In genomic region chr2:175931751-175932295, GRCh38 we compare ENCODE assay signal across 20 cellular contexts.
A peak's percentile ranks its signal among the peaks of the same experiment; 100 is the strongest.
DNase-seq lines count a peak whose midpoint lies in the region; ATAC-seq and TF ChIP-seq lines count a peak whose summit lies in the region.
"Had no signal": no experiment of that assay in that cellular context is flagged by ENCODE, and none has a peak within 500 bp of the region (broad histone marks: within the 10 kb centered on the region; RNA-seq: fewer than 3 reads in every experiment).

No MANE protein-coding gene starts in this region.

- no peaks in the 10 kb centered on the region for H3K27me3 Mint-ChIP-seq in activated T-cell treated with anti-CD3 and anti-CD28 coated beads, Interleukin-2, amount 50 U/mL, for 72 hours (ENCODE audit: low read depth)
- no peaks in the 10 kb centered on the region for H3K27me3 Mint-ChIP-seq in activated T-cell treated with anti-CD3 and anti-CD28 coated beads, Interleukin-2, amount 50 U/mL, for 4 hours (ENCODE audit: low read depth)
- H3K27me3 Mint-ChIP-seq in activated CD4-positive, alpha-beta T cell treated with anti-CD3 and anti-CD28 coated beads for 36 hours: no peaks in the 10 kb centered on the region
- H3K27me3 Mint-ChIP-seq: dendritic cell treated with granulocyte-macrophage colony-stimulating factor and Interleukin-4, amounts not matched to agents 40 ng/mL and 50 ng/mL, for 4 days; stimulated activated naive CD8-positive, alpha-beta T cell treated with anti-CD3 and anti-CD28 coated beads, Interleukin-15, amount 100 ng/mL, for 72 hours had no signal

- no peak overlapping the region for H3K4me3 ChIP-seq in skeletal muscle tissue (ENCODE audit: low read length in 3 of 3)
- H3K4me3 ChIP-seq: adrenal gland, prostate gland had no signal

- no peak overlapping the region for H3K9ac ChIP-seq in skeletal muscle tissue (ENCODE audit: low read depth in 1 of 3, low read length in 3 of 3)

- H3K4me1 Mint-ChIP-seq in activated T-cell treated with anti-CD3 and anti-CD28 coated beads, Interleukin-2, amount 50 U/mL, for 72 hours (ENCODE audit: low read depth): no peaks in the 10 kb centered on the region
- H3K4me1 Mint-ChIP-seq in activated T-cell treated with anti-CD3 and anti-CD28 coated beads, Interleukin-2, amount 50 U/mL, for 4 hours (ENCODE audit: low read depth): no peaks in the 10 kb centered on the region
- H3K4me1 Mint-ChIP-seq in activated CD4-positive, alpha-beta T cell treated with anti-CD3 and anti-CD28 coated beads for 36 hours: no peaks in the 10 kb centered on the region
- H3K4me1 Mint-ChIP-seq: stimulated activated naive CD8-positive, alpha-beta T cell treated with anti-CD3 and anti-CD28 coated beads, Interleukin-15, amount 100 ng/mL, for 72 hours; WTC11 had no signal

- peak overlapping the region; percentile 38 for H3K27ac Mint-ChIP-seq in activated T-cell treated with anti-CD3 and anti-CD28 coated beads, Interleukin-2, amount 50 U/mL, for 72 hours
- H3K27ac Mint-ChIP-seq in activated CD4-positive, alpha-beta T cell treated with anti-CD3 and anti-CD28 coated beads for 36 hours: no peak overlapping the region
- H3K27ac Mint-ChIP-seq: activated CD8-positive, alpha-beta T cell treated with anti-CD3 and anti-CD28 coated beads, Interleukin-2, amount 10 ng/mL, durations not matched to agents 7 days and 5 days; dendritic cell treated with granulocyte-macrophage colony-stimulating factor and Interleukin-4, amounts not matched to agents 40 ng/mL and 50 ng/mL, for 4 days; stimulated activated naive CD8-positive, alpha-beta T cell treated with anti-CD3 and anti-CD28 coated beads, Interleukin-15, amount 100 ng/mL, for 72 hours; T-helper 1 cell treated with Interleukin-12 subunit alpha and Interleukin-12 subunit beta and Interleukin-4 antibody, amounts not matched to agents 30 μg/mL and 1 μg/mL, for 36 hours; WTC11 had no signal

- no peak for ATAC-seq in activated T-cell treated with anti-CD3 and anti-CD28 coated beads, Interleukin-2, amount 50 U/mL, for 72 hours (replicated peaks in 1 of 2)
- no peak for ATAC-seq in activated T-cell treated with anti-CD3 and anti-CD28 coated beads, Interleukin-2, amount 50 U/mL, for 4 hours
- ATAC-seq in foreskin keratinocyte (no peak), GM19023 (IDR thresholded peaks at IDR 0.05; ENCODE audit: unreplicated experiment) (no peak)
- ATAC-seq in activated CD4-positive, alpha-beta T cell treated with anti-CD3 and anti-CD28 coated beads for 36 hours: no peak
- ATAC-seq: activated CD8-positive, alpha-beta T cell treated with anti-CD3 and anti-CD28 coated beads, Interleukin-2, amount 10 ng/mL, durations not matched to agents 7 days and 5 days; left lobe of liver; stimulated activated naive CD8-positive, alpha-beta T cell treated with anti-CD3 and anti-CD28 coated beads, Interleukin-15, amount 100 ng/mL, for 72 hours; WTC11 had no signal

- H3K4me3 Mint-ChIP-seq in activated T-cell treated with anti-CD3 and anti-CD28 coated beads, Interleukin-2, amount 50 U/mL, for 72 hours: no peak overlapping the region
- H3K4me3 Mint-ChIP-seq in activated T-cell treated with anti-CD3 and anti-CD28 coated beads, Interleukin-2, amount 50 U/mL, for 4 hours: no peak overlapping the region
- H3K4me3 Mint-ChIP-seq in activated CD4-positive, alpha-beta T cell treated with anti-CD3 and anti-CD28 coated beads for 36 hours: no peak overlapping the region
- H3K4me3 Mint-ChIP-seq: activated CD8-positive, alpha-beta T cell treated with anti-CD3 and anti-CD28 coated beads, Interleukin-2, amount 10 ng/mL, durations not matched to agents 7 days and 5 days; dendritic cell treated with granulocyte-macrophage colony-stimulating factor and Interleukin-4, amounts not matched to agents 40 ng/mL and 50 ng/mL, for 4 days; stimulated activated naive CD8-positive, alpha-beta T cell treated with anti-CD3 and anti-CD28 coated beads, Interleukin-15, amount 100 ng/mL, for 72 hours; T-helper 1 cell treated with Interleukin-12 subunit alpha and Interleukin-12 subunit beta and Interleukin-4 antibody, amounts not matched to agents 30 μg/mL and 1 μg/mL, for 36 hours; WTC11 had no signal

- peaks cover 23% of the 10 kb centered on the region for H3K4me1 ChIP-seq in foreskin keratinocyte
- peaks cover 0 to 21% (median 3%) of the 10 kb centered on the region in 3 donors for H3K4me1 ChIP-seq in skeletal muscle tissue (ENCODE audit: control insufficient read depth in 3 of 3, insufficient read depth in 3 of 3, low read length in 3 of 3)
- H3K4me1 ChIP-seq: adrenal gland, prostate gland had no signal

- intact Hi-C loops in activated CD4-positive, alpha-beta T cell treated with anti-CD3 and anti-CD28 coated beads for 36 hours (cut with DNase I, micrococcal nuclease): no loop called here

- no peak overlapping the region for H3K27ac ChIP-seq in foreskin keratinocyte
- peak overlapping the region; percentile 58 for H3K27ac ChIP-seq in skeletal muscle tissue (ENCODE audit: low read depth, low read length)
- H3K27ac ChIP-seq: adrenal gland, prostate gland had no signal

- CTCF ChIA-PET in activated CD4-positive, alpha-beta T cell treated with anti-CD3 and anti-CD28 coated beads for 36 hours (lab: Charles Lee): no interaction called here

- H3K36me3 Mint-ChIP-seq in activated T-cell treated with anti-CD3 and anti-CD28 coated beads, Interleukin-2, amount 50 U/mL, for 72 hours (ENCODE audit: insufficient read depth in 2 of 2): peaks cover 6% of the 10 kb centered on the region in 2 donors
- H3K36me3 Mint-ChIP-seq in activated T-cell treated with anti-CD3 and anti-CD28 coated beads, Interleukin-2, amount 50 U/mL, for 4 hours (ENCODE audit: insufficient read depth): peaks cover 27% of the 10 kb centered on the region
- H3K36me3 Mint-ChIP-seq in activated CD4-positive, alpha-beta T cell treated with anti-CD3 and anti-CD28 coated beads for 36 hours (ENCODE audit: low read depth): peaks cover 30% of the 10 kb centered on the region
- H3K36me3 Mint-ChIP-seq: WTC11 had no signal

- DNase-seq in activated T-cell treated with anti-CD3 and anti-CD28 coated beads, Interleukin-2, amount 50 U/mL, for 72 hours: no peak
- no peak for DNase-seq in activated T-cell treated with anti-CD3 and anti-CD28 coated beads, Interleukin-2, amount 50 U/mL, for 4 hours
- peak; percentile 74 for DNase-seq in amniotic stem cell (lab: John Stamatoyannopoulos, UW)
- peak; percentile 15 to 17 for DNase-seq in foreskin keratinocyte
- no peak for DNase-seq in activated CD4-positive, alpha-beta T cell treated with anti-CD3 and anti-CD28 coated beads for 36 hours
- no peak for DNase-seq in islet precursor cell
- DNase-seq: 8988T; activated CD8-positive, alpha-beta T cell treated with anti-CD3 and anti-CD28 coated beads, Interleukin-2, amount 10 ng/mL, durations not matched to agents 7 days and 5 days; adrenal gland; GOT3; NCI-H187; Right ventricle myocardium superior; stimulated activated naive CD8-positive, alpha-beta T cell treated with anti-CD3 and anti-CD28 coated beads, Interleukin-15, amount 100 ng/mL, for 72 hours had no signal

- no peaks in the 10 kb centered on the region for H3K9me3 Mint-ChIP-seq in activated T-cell treated with anti-CD3 and anti-CD28 coated beads, Interleukin-2, amount 50 U/mL, for 72 hours
- no peaks in the 10 kb centered on the region for H3K9me3 Mint-ChIP-seq in activated T-cell treated with anti-CD3 and anti-CD28 coated beads, Interleukin-2, amount 50 U/mL, for 4 hours
- H3K9me3 Mint-ChIP-seq in activated CD4-positive, alpha-beta T cell treated with anti-CD3 and anti-CD28 coated beads for 36 hours (ENCODE audit: low read depth): no peaks in the 10 kb centered on the region
- H3K9me3 Mint-ChIP-seq: dendritic cell treated with granulocyte-macrophage colony-stimulating factor and Interleukin-4, amounts not matched to agents 40 ng/mL and 50 ng/mL, for 4 days; stimulated activated naive CD8-positive, alpha-beta T cell treated with anti-CD3 and anti-CD28 coated beads, Interleukin-15, amount 100 ng/mL, for 72 hours; T-helper 1 cell treated with Interleukin-12 subunit alpha and Interleukin-12 subunit beta and Interleukin-4 antibody, amounts not matched to agents 30 μg/mL and 1 μg/mL, for 36 hours; WTC11 had no signal

- TF ChIP-seq CTCF in foreskin keratinocyte (conservative IDR thresholded peaks at IDR 0.05): no peak

- H3K27me3 ChIP-seq in foreskin keratinocyte: no peaks in the 10 kb centered on the region
- H3K27me3 ChIP-seq in skeletal muscle tissue (ENCODE audit: control insufficient read depth in 3 of 3, insufficient read depth in 3 of 3, low read length in 3 of 3): no peaks in the 10 kb centered on the region
- H3K27me3 ChIP-seq: adrenal gland had no signal

- peaks cover 3 to 17% (median 8%) of the 10 kb centered on the region in 3 donors for H3K36me3 ChIP-seq in skeletal muscle tissue (ENCODE audit: control insufficient read depth in 3 of 3, insufficient read depth in 3 of 3, low read length in 3 of 3)
- H3K36me3 ChIP-seq: prostate gland had no signal

- POLR2A ChIA-PET in activated CD4-positive, alpha-beta T cell treated with anti-CD3 and anti-CD28 coated beads for 36 hours (lab: Charles Lee): no interaction called here

- no peaks in the 10 kb centered on the region for H3K9me3 ChIP-seq in skeletal muscle tissue (ENCODE audit: control insufficient read depth in 3 of 3, low read length in 3 of 3)
- H3K9me3 ChIP-seq: prostate gland had no signal

Comparison
In these comparisons a context has a peak if more than half of its experiments do, and no peak if none do; other contexts are left out.
1. DNase-seq: peak in amniotic stem cell (single experiment) and foreskin keratinocyte (2 of 2); none in activated T-cell treated with anti-CD3 and anti-CD28 coated beads, Interleukin-2, amount 50 U/mL, for 72 hours (0 of 2), activated T-cell treated with anti-CD3 and anti-CD28 coated beads, Interleukin-2, amount 50 U/mL, for 4 hours (single experiment), activated CD4-positive, alpha-beta T cell treated with anti-CD3 and anti-CD28 coated beads for 36 hours (single experiment) and islet precursor cell (single experiment).